In genomic region chr10:109996225-109996624, GRCh38 we compare ENCODE assay signal across 10 cellular contexts. TPM values are rescaled to one million over a fixed set of nuclear protein-coding genes. Genes with fewer than 3 reads are reported as not detected.
DNase-seq lines count a peak whose midpoint lies in the region; ATAC-seq lines count a peak whose summit lies in the region.
"Had no signal": no experiment of that assay in that cellular context is flagged by ENCODE, and none has a peak within 500 bp of the region (broad histone marks: within the 10 kb centered on the region; RNA-seq: fewer than 3 reads in every experiment).

No MANE protein-coding gene starts in this region.

- ATAC-seq in GM18499 (IDR thresholded peaks at IDR 0.05; ENCODE audit: insufficient read depth, unreplicated experiment) (peak; percentile 66), HG02571 (IDR thresholded peaks at IDR 0.05; ENCODE audit: unreplicated experiment) (peak; percentile 42), left colon (peak; percentile 83)

- intact Hi-C loops in left colon (cut with DNase I, micrococcal nuclease): no loop called here

- DNase-seq in MV-4-11 (lab: John Stamatoyannopoulos, UW) (peak; percentile 79), left colon (no peak), DMS53 treated with DMSO at 0.1 percent for 48 hours (lab: John Stamatoyannopoulos, UW; ENCODE audit: unreplicated experiment) (no peak), amniotic stem cell (lab: John Stamatoyannopoulos, UW) (no peak), SK-N-DZ (ENCODE audit: low spot score) (no peak)
- no peak for DNase-seq in activated CD8-positive, alpha-beta memory T cell treated with anti-CD3 and anti-CD28 coated beads, Interleukin-2, amount 50 U/mL, for 4 hours
- DNase-seq: NCI-H774, upper lobe of left lung had no signal

RNA-seq across cellular contexts. Expression of gene ADD3, which starts 11.6 kb away (rescaled TPM):
- total RNA-seq in left colon: 100 to 1,000 TPM; 139 to 143 TPM
- 45.8 and 56.6 TPM in 2 replicates for polyA plus RNA-seq in SK-N-DZ (2014; cell fraction: cytosol; rRNA removed)
- polyA plus RNA-seq in SK-N-DZ (2014; cell fraction: nucleus; rRNA removed): 84.5 and 106 TPM in 2 replicates
